In genomic region chr11:69171476-69171875, GRCh38 we compare ENCODE assay signal across 18 cellular contexts. TPM values are rescaled to one million over a fixed set of nuclear protein-coding genes. Genes with fewer than 3 reads are reported as not detected.
"Had no signal": no experiment of that assay in that cellular context is flagged by ENCODE, and none has a peak within 500 bp of the region (broad histone marks: within the 10 kb centered on the region; RNA-seq: fewer than 3 reads in every experiment).

No MANE protein-coding gene starts in this region.

- H3K4me2 ChIP-seq: KMS-11 had no signal

- DNase-seq: Kasumi-1, MM.1S, NCI-H1436, NCI-H187 treated with DMSO at 0.1 percent for 48 hours, NCI-H2029 treated with DMSO at 0.1 percent for 48 hours, NCI-H226, NCI-H446, NCI-H510A, NCI-H524 treated with DMSO at 0.1 percent for 48 hours, NCI-H774, Right ventricle myocardium superior, RPMI8226, SIG-M5, T-helper 1 cell had no signal

- ATAC-seq: SK-N-SH treated with all-trans-retinoic acid at 6 μM for 48 hours had no signal

- H3K27ac ChIP-seq: KMS-11 had no signal

- H3K9ac ChIP-seq: KMS-11 had no signal

RNA-seq across cellular contexts. Expression of gene SMIM38, which starts 15.7 kb away (rescaled TPM):
- total RNA-seq: HT-29, M059J, Right ventricle myocardium superior had no signal
